ENCODE assay signal across 9 cellular contexts in genomic region chr6:166540631-166541331, GRCh38. TPM values are rescaled to one million over a fixed set of nuclear protein-coding genes. Genes with fewer than 3 reads are reported as not detected.
A peak's percentile ranks its signal among the peaks of the same experiment; 100 is the strongest.
DNase-seq lines count a peak whose midpoint lies in the region; ATAC-seq, FAIRE-seq and TF ChIP-seq lines count a peak whose summit lies in the region.
"Had no signal": no experiment of that assay in that cellular context is flagged by ENCODE, and none has a peak within 500 bp of the region (broad histone marks: within the 10 kb centered on the region; RNA-seq: fewer than 3 reads in every experiment).

No MANE protein-coding gene starts in this region.

- H3K36me3 ChIP-seq in mammary epithelial cell (ENCODE audit: insufficient read depth, low read length) (peaks cover 5% of the 10 kb centered on the region), kidney (ENCODE audit: control insufficient read depth in 1 of 2, insufficient read depth in 2 of 2, low read length in 2 of 2) (peaks cover 0 to 5% of the 10 kb centered on the region in 2 donors)

- WGBS in mammary epithelial cell (ENCODE audit: low coverage, missing lambda C conversion rate): 87% methylated on average over 16 of the region's 18 CpGs

- in situ Hi-C loops in mammary epithelial cell (cut with MboI; ENCODE audit: low sequenced_read_pairs in 2 of 2): no loop called here

- H3K79me2 ChIP-seq in mammary epithelial cell (ENCODE audit: insufficient read depth, low read length): no peaks in the 10 kb centered on the region

- H4K20me1 ChIP-seq in mammary epithelial cell (ENCODE audit: insufficient read depth, low read length): no peaks in the 10 kb centered on the region

- intact Hi-C loops in MCF 10A (cut with micrococcal nuclease): no loop called here
- intact Hi-C loops in mammary epithelial cell (cut with micrococcal nuclease): no loop called here
- intact Hi-C loops in kidney (cut with DNase I): no loop called here

- FAIRE-seq in kidney (lab: Jason Lieb, UNC): no peak

- no peak overlapping the region for H3K4me3 ChIP-seq in mammary epithelial cell (replicated peaks in 1 of 3; ENCODE audit: insufficient read depth in 1 of 3, low read depth in 2 of 3, low read length in 3 of 3)
- no peak overlapping the region for H3K4me3 ChIP-seq in kidney (ENCODE audit: low read length in 2 of 2)
- H3K4me3 ChIP-seq: tibial artery had no signal

- H3K9me3 Mint-ChIP-seq in MCF 10A (ENCODE audit: unreplicated experiment) (no peaks in the 10 kb centered on the region), glutamatergic neuron (ENCODE audit: unreplicated experiment) (peaks cover 1% of the 10 kb centered on the region)

- no peak overlapping the region for H3K27ac ChIP-seq in mammary epithelial cell (ENCODE audit: insufficient read depth, low read depth, low read length)
- H3K27ac ChIP-seq in kidney (ENCODE audit: low read depth in 2 of 2, low read length in 2 of 2): no peak overlapping the region
- H3K27ac ChIP-seq: tibial artery had no signal

- H3K4me1 ChIP-seq in mammary epithelial cell (ENCODE audit: insufficient read depth, low read length) (peaks cover 7% of the 10 kb centered on the region), kidney (ENCODE audit: control insufficient read depth in 1 of 2, insufficient read depth in 1 of 2, low read depth in 1 of 2, low read length in 2 of 2) (no peaks in the 10 kb centered on the region)
- H3K4me1 ChIP-seq: tibial artery had no signal

- no peaks in the 10 kb centered on the region for H3K27me3 Mint-ChIP-seq in MCF 10A (ENCODE audit: insufficient read depth, unreplicated experiment)
- H3K27me3 Mint-ChIP-seq in glutamatergic neuron (ENCODE audit: unreplicated experiment): peaks cover 7% of the 10 kb centered on the region

- BruUV-seq in MCF 10A (replicated peaks; lab: Mats Ljungman, UMichigan) (no TSS peak), mammary epithelial cell (replicated peaks; lab: Mats Ljungman, UMichigan) (no TSS peak)

- no peak overlapping the region for H2AFZ ChIP-seq in mammary epithelial cell (ENCODE audit: low read depth, low read length)

- ATAC-seq in HG03442 (IDR thresholded peaks at IDR 0.05; ENCODE audit: unreplicated experiment): peak; percentile 97

- no peaks in the 10 kb centered on the region for H3K9me3 ChIP-seq in mammary epithelial cell (replicated peaks; ENCODE audit: insufficient read depth, low read length)
- no peaks in the 10 kb centered on the region for H3K9me3 ChIP-seq in kidney (ENCODE audit: control insufficient read depth in 1 of 2, low read length in 2 of 2)
- H3K9me3 ChIP-seq: tibial artery had no signal

- H3K4me2 ChIP-seq in mammary epithelial cell (ENCODE audit: insufficient read depth, low read depth, low read length): no peak overlapping the region

- peaks cover 28% of the 10 kb centered on the region for H3K4me1 Mint-ChIP-seq in MCF 10A (ENCODE audit: insufficient read depth, unreplicated experiment)
- peaks cover 45% of the 10 kb centered on the region for H3K4me1 Mint-ChIP-seq in glutamatergic neuron (ENCODE audit: low read depth, unreplicated experiment)

- CTCF ChIA-PET in MCF 10A (lab: Yijun Ruan, JAX): no interaction called here
- CTCF ChIA-PET in mammary epithelial cell (lab: Charles Lee; ENCODE audit: low non-redundant PET): no interaction called here

- TF ChIP-seq CTCF in MCF 10A (IDR thresholded peaks at IDR 0.05; ENCODE audit: unreplicated experiment) (no peak), mammary epithelial cell (conservative IDR thresholded peaks at IDR 0.05 in 1 of 2, IDR thresholded peaks at IDR 0.05 in 1 of 2; ENCODE audit: extremely low read depth in 1 of 2, insufficient read depth in 1 of 2, low read depth in 1 of 2, low read length in 2 of 2) (no peak), glutamatergic neuron (IDR thresholded peaks at IDR 0.05; ENCODE audit: partially characterized antibody, unreplicated experiment) (no peak), kidney (IDR thresholded peaks at IDR 0.05; ENCODE audit: borderline replicate concordance, extremely low read depth, insufficient read depth) (no peak)

- H3K36me3 Mint-ChIP-seq in MCF 10A (ENCODE audit: insufficient read depth, unreplicated experiment): peaks cover 58% of the 10 kb centered on the region
- H3K36me3 Mint-ChIP-seq in glutamatergic neuron (ENCODE audit: unreplicated experiment): no peaks in the 10 kb centered on the region

- H3K27ac Mint-ChIP-seq in MCF 10A (ENCODE audit: low read depth, unreplicated experiment): peak overlapping the region; percentile 16
- H3K27ac Mint-ChIP-seq in glutamatergic neuron (ENCODE audit: unreplicated experiment): peak overlapping the region; percentile 88

- dilution Hi-C loops in mammary epithelial cell (cut with HindIII; ENCODE audit: low sequenced_read_pairs): no loop called here

- POLR2A ChIA-PET in MCF 10A (lab: Yijun Ruan, JAX): interaction anchor here (1.0 to 3.1 kb wide), 3 partner anchors 59 to 86 kb away, joined by 3 to 12 read pairs (median 4); partner anchors contain the start of gene RPS6KA2

- DNase-seq in MCF 10A (ENCODE audit: unreplicated experiment) (peak; percentile 56), mammary epithelial cell (no peak), glutamatergic neuron (no peak), DMS53 treated with DMSO at 0.1 percent for 48 hours (lab: John Stamatoyannopoulos, UW; ENCODE audit: unreplicated experiment) (no peak), kidney (no peak)
- DNase-seq in activated CD4-positive, alpha-beta T cell treated with anti-CD3 and anti-CD28 coated beads, Interleukin-2, amount 50 U/mL, for 4 hours: peak; percentile 57 to 70
- DNase-seq in stimulated activated CD4-positive, alpha-beta T cell treated with anti-CD3 and anti-CD28 coated beads, TNF-alpha, amount 100 ng/mL, for 24 hours (ENCODE audit: low read depth in 3 of 3): peak; percentile 28 to 54 (median 42)

- H3K9ac ChIP-seq in mammary epithelial cell (ENCODE audit: insufficient read depth, low read length) (no peak overlapping the region), kidney (ENCODE audit: low read length in 2 of 2) (no peak overlapping the region)

- H3K4me3 Mint-ChIP-seq in MCF 10A (ENCODE audit: unreplicated experiment): no peak overlapping the region
- H3K4me3 Mint-ChIP-seq in glutamatergic neuron (ENCODE audit: unreplicated experiment): peak overlapping the region; percentile 67

- H3K27me3 ChIP-seq in mammary epithelial cell (ENCODE audit: insufficient read depth, low read length): no peaks in the 10 kb centered on the region
- H3K27me3 ChIP-seq: tibial artery had no signal

RNA-seq across cellular contexts. Expression of gene RAMACL, which starts 45.7 kb away (rescaled TPM):
- total RNA-seq in MCF 10A (2022): 5.3 and 5.8 TPM in 2 replicates
- 1 to 10 TPM in 1 of 2 donors, under 1 TPM in 1; 0.83 to 3.7 TPM for total RNA-seq in mammary epithelial cell
- polyA plus RNA-seq in mammary epithelial cell: 0.15 TPM
- not detected for polyA minus RNA-seq in mammary epithelial cell
- total RNA-seq in glutamatergic neuron (ENCODE audit: unreplicated experiment): 9.5 TPM
- 1.9 TPM for total RNA-seq in kidney
- polyA plus RNA-seq in kidney (ENCODE audit: insufficient read depth, low read depth, low replicate concordance): not detected

Comparison
In these comparisons a context has a peak if more than half of its experiments do, and no peak if none do; other contexts are left out.
1. DNase-seq: peak in MCF 10A (single experiment), activated CD4-positive, alpha-beta T cell treated with anti-CD3 and anti-CD28 coated beads, Interleukin-2, amount 50 U/mL, for 4 hours (2 of 2) and stimulated activated CD4-positive, alpha-beta T cell treated with anti-CD3 and anti-CD28 coated beads, TNF-alpha, amount 100 ng/mL, for 24 hours (3 of 3); none in mammary epithelial cell (single experiment), glutamatergic neuron (single experiment), DMS53 treated with DMSO at 0.1 percent for 48 hours (single experiment) and kidney (single experiment).